27 cellular contexts compared by ENCODE assay signal in genomic region chr2:117339980-117340379, GRCh38.
"Had no signal": no experiment of that assay in that cellular context is flagged by ENCODE, and none has a peak within 500 bp of the region (broad histone marks: within the 10 kb centered on the region; RNA-seq: fewer than 3 reads in every experiment).

No MANE protein-coding gene starts in this region.

- FAIRE-seq: islet of Langerhans had no signal

- H3K36me3 Mint-ChIP-seq: immature natural killer cell; mesothelial cell of epicardium; naive B cell; neural progenitor cell; stimulated activated effector memory CD8-positive, alpha-beta T cell treated with anti-CD3 and anti-CD28 coated beads, Interleukin-12 subunit alpha, Interleukin-12 subunit beta, amount 100 ng/mL, for 72 hours; type B pancreatic cell had no signal

- H3K4me2 ChIP-seq: neural progenitor cell had no signal

- H3K27ac ChIP-seq: left ventricle myocardium inferior, neural progenitor cell, neutrophil, right atrium auricular region, skin epidermis, spleen, suprapubic skin, thoracic aorta, tibial nerve, uterus had no signal

- H2AFZ ChIP-seq: neural progenitor cell had no signal

- H3K27me3 Mint-ChIP-seq: naive B cell; progenitor cell of endocrine pancreas; stimulated activated naive CD8-positive, alpha-beta T cell treated with anti-CD3 and anti-CD28 coated beads, Interleukin-15, Interleukin-2, amounts not matched to agents 100 ng/mL and 50 ng/mL, for 24 hours; type B pancreatic cell had no signal

- H3K9me3 ChIP-seq: left ventricle myocardium inferior, neutrophil, right atrium auricular region, spleen, suprapubic skin, thoracic aorta, tibial nerve, uterus had no signal

- H3K4me1 Mint-ChIP-seq: immature natural killer cell; naive B cell; natural killer cell; neural progenitor cell; stimulated activated effector memory CD8-positive, alpha-beta T cell treated with anti-CD3 and anti-CD28 coated beads, Interleukin-12 subunit alpha, Interleukin-12 subunit beta, amount 100 ng/mL, for 72 hours had no signal

- ATAC-seq: natural killer cell; sciatic nerve; stimulated activated effector memory CD8-positive, alpha-beta T cell treated with anti-CD3 and anti-CD28 coated beads, Interleukin-12 subunit alpha, Interleukin-12 subunit beta, amount 100 ng/mL, for 72 hours had no signal

- H3K9me3 Mint-ChIP-seq: neural progenitor cell, type B pancreatic cell had no signal

- H3K36me3 ChIP-seq: left ventricle myocardium inferior, neural progenitor cell, neutrophil, right atrium auricular region, spleen, suprapubic skin, thoracic aorta, tibial nerve, uterus had no signal

- DNase-seq: hypothalamus; immature natural killer cell; left ventricle myocardium inferior; mesendoderm; naive B cell; natural killer cell; nephron progenitor cell; occipital lobe; spleen; stimulated activated CD4-positive, alpha-beta T cell treated with anti-CD3 and anti-CD28 coated beads, Interleukin-4, amount 100 ng/mL, for 24 hours; stimulated activated naive CD4-positive, alpha-beta T cell; uterus had no signal

- H3K4me3 Mint-ChIP-seq: immature natural killer cell; mesothelial cell of epicardium; naive B cell; natural killer cell; nephron progenitor cell; neural progenitor cell; stimulated activated effector memory CD8-positive, alpha-beta T cell treated with anti-CD3 and anti-CD28 coated beads, Interleukin-12 subunit alpha, Interleukin-12 subunit beta, amount 100 ng/mL, for 72 hours; stimulated activated naive CD8-positive, alpha-beta T cell treated with anti-CD3 and anti-CD28 coated beads, Interleukin-15, Interleukin-2, amounts not matched to agents 100 ng/mL and 50 ng/mL, for 24 hours; type B pancreatic cell had no signal

- H3K27me3 ChIP-seq: neural progenitor cell, neutrophil, right atrium auricular region, spleen, suprapubic skin, tibial nerve, uterus had no signal

- H3K9ac ChIP-seq: neural progenitor cell had no signal

- H3K4me3 ChIP-seq: left ventricle myocardium inferior, lung, neural progenitor cell, right atrium auricular region, skin epidermis, spleen, suprapubic skin, thoracic aorta, tibial nerve, uterus had no signal

- H3K4me1 ChIP-seq: left ventricle myocardium inferior, neural progenitor cell, right atrium auricular region, spleen, suprapubic skin, tibial nerve, uterus had no signal

- H3K27ac Mint-ChIP-seq: immature natural killer cell; mesothelial cell of epicardium; naive B cell; natural killer cell; nephron progenitor cell; neural progenitor cell; progenitor cell of endocrine pancreas; stimulated activated effector memory CD8-positive, alpha-beta T cell treated with anti-CD3 and anti-CD28 coated beads, Interleukin-12 subunit alpha, Interleukin-12 subunit beta, amount 100 ng/mL, for 72 hours; stimulated activated naive CD8-positive, alpha-beta T cell treated with anti-CD3 and anti-CD28 coated beads, Interleukin-15, Interleukin-2, amounts not matched to agents 100 ng/mL and 50 ng/mL, for 24 hours; type B pancreatic cell had no signal
